ENCODE assay signal across 8 cellular contexts in genomic region chr6:33207569-33208088, GRCh38. TPM values are rescaled to one million over a fixed set of nuclear protein-coding genes. Genes with fewer than 3 reads are reported as not detected.
DNase-seq lines count a peak whose midpoint lies in the region; ATAC-seq and TF ChIP-seq lines count a peak whose summit lies in the region.

No MANE protein-coding gene starts in this region.

- peaks cover 51% of the 10 kb centered on the region for H3K4me1 Mint-ChIP-seq in T-helper 1 cell treated with Interleukin-12 subunit alpha and Interleukin-12 subunit beta and Interleukin-4 antibody, amounts not matched to agents 30 μg/mL and 1 μg/mL, for 36 hours (ENCODE audit: low read depth)
- peaks cover 29% of the 10 kb centered on the region for H3K4me1 Mint-ChIP-seq in memory B cell

- no peak for TF ChIP-seq CTCF in upper lobe of left lung (IDR thresholded peaks at IDR 0.05)

- H3K4me1 ChIP-seq in ectodermal cell (ENCODE audit: control insufficient read depth, insufficient read depth, low read length), result peaks cover 43% of the 10 kb centered on the region
- peaks cover 30 to 52% (median 36%) of the 10 kb centered on the region in 4 donors for H3K4me1 ChIP-seq in upper lobe of left lung

- H3K27me3 ChIP-seq in ectodermal cell (ENCODE audit: control insufficient read depth, insufficient read depth, low read length, poor library complexity, severe bottlenecking) (peaks cover 8% of the 10 kb centered on the region), upper lobe of left lung (no peaks in the 10 kb centered on the region)

- 1% methylated on average over 29 of the region's 29 CpGs for WGBS in ectodermal cell, 2 experiments
- WGBS in upper lobe of left lung, 2 donors, result 2 to 4% methylated on average over 13 to 25 of the region's 29 CpGs

- H3K27ac Mint-ChIP-seq in T-helper 1 cell treated with Interleukin-12 subunit alpha and Interleukin-12 subunit beta and Interleukin-4 antibody, amounts not matched to agents 30 μg/mL and 1 μg/mL, for 36 hours, result peak overlapping the region; percentile 93
- H3K27ac Mint-ChIP-seq in memory B cell, result peak overlapping the region; percentile 89

- DNase-seq in T-helper 1 cell, result no peak
- DNase-seq in RKO (ENCODE audit: low spot score), result peak; percentile 56
- DNase-seq in memory B cell (ENCODE audit: low spot score in 2 of 2), result no peak
- DNase-seq in upper lobe of left lung, result peak; percentile 32 to 90

- H3K9me3 ChIP-seq in ectodermal cell (ENCODE audit: control insufficient read depth, low read length) (no peaks in the 10 kb centered on the region), upper lobe of left lung (no peaks in the 10 kb centered on the region)

- ATAC-seq in memory B cell (ENCODE audit: low read depth) (no peak), upper lobe of left lung (ENCODE audit: low FRiP score in 2 of 2) (peak in 1 of 2 donors; percentile 51), GM19035 (IDR thresholded peaks at IDR 0.05; ENCODE audit: unreplicated experiment) (no peak), HG03521 (IDR thresholded peaks at IDR 0.05; ENCODE audit: unreplicated experiment) (no peak)

- H3K4me3 Mint-ChIP-seq in T-helper 1 cell treated with Interleukin-12 subunit alpha and Interleukin-12 subunit beta and Interleukin-4 antibody, amounts not matched to agents 30 μg/mL and 1 μg/mL, for 36 hours, result peak overlapping the region; percentile 92
- peak overlapping the region; percentile 88 for H3K4me3 Mint-ChIP-seq in memory B cell

- TF ChIP-seq EP300 in upper lobe of left lung (IDR thresholded peaks at IDR 0.05), result no peak

- H3K36me3 ChIP-seq in ectodermal cell (ENCODE audit: control insufficient read depth, insufficient read depth, low read length), result peaks cover 34% of the 10 kb centered on the region
- peaks cover 9 to 37% (median 24%) of the 10 kb centered on the region in 4 donors for H3K36me3 ChIP-seq in upper lobe of left lung

- peaks cover 8% of the 10 kb centered on the region for H3K27me3 Mint-ChIP-seq in T-helper 1 cell treated with Interleukin-12 subunit alpha and Interleukin-12 subunit beta and Interleukin-4 antibody, amounts not matched to agents 30 μg/mL and 1 μg/mL, for 36 hours (ENCODE audit: low read depth)
- H3K27me3 Mint-ChIP-seq in memory B cell, result peaks cover 4% of the 10 kb centered on the region

- peak overlapping the region; percentile 92 for H3K27ac ChIP-seq in ectodermal cell (ENCODE audit: insufficient read depth, low read depth, low read length, poor library complexity, severe bottlenecking)
- H3K27ac ChIP-seq in upper lobe of left lung, result peak overlapping the region; percentile 84 to 94 (median 90)

- no peak for TF ChIP-seq POLR2A in upper lobe of left lung (IDR thresholded peaks at IDR 0.05)

- H3K4me3 ChIP-seq in ectodermal cell (ENCODE audit: insufficient read depth, low read depth, low read length) (peak overlapping the region; percentile 89), upper lobe of left lung (peak overlapping the region; percentile 62 to 91 (median 82))

- H3K9me3 Mint-ChIP-seq in T-helper 1 cell treated with Interleukin-12 subunit alpha and Interleukin-12 subunit beta and Interleukin-4 antibody, amounts not matched to agents 30 μg/mL and 1 μg/mL, for 36 hours, result no peaks in the 10 kb centered on the region
- no peaks in the 10 kb centered on the region for H3K9me3 Mint-ChIP-seq in memory B cell

- H3K36me3 Mint-ChIP-seq in T-helper 1 cell treated with Interleukin-12 subunit alpha and Interleukin-12 subunit beta and Interleukin-4 antibody, amounts not matched to agents 30 μg/mL and 1 μg/mL, for 36 hours (ENCODE audit: low read depth), result peaks cover 35% of the 10 kb centered on the region
- peaks cover 26% of the 10 kb centered on the region for H3K36me3 Mint-ChIP-seq in memory B cell

RNA-seq across cellular contexts. Expression of gene RING1, which starts 0.7 kb away (rescaled TPM):
- polyA plus RNA-seq in ectodermal cell (2013, experiment 1 of 4), result 61.0 TPM
- 72.1 TPM for polyA plus RNA-seq in ectodermal cell (2013, experiment 2 of 4)
- polyA plus RNA-seq in ectodermal cell (2013, experiment 3 of 4), result 62.1 TPM
- 67.9 TPM for polyA plus RNA-seq in ectodermal cell (2013, experiment 4 of 4)
- total RNA-seq in upper lobe of left lung, result 10 to 100 TPM; 17.9 to 50.6 (median 40.4) TPM

RNA-seq across cellular contexts. Expression of gene HSD17B8, which starts 3.2 kb away (rescaled TPM):
- polyA plus RNA-seq in ectodermal cell (2013, experiment 1 of 4), result 4.6 TPM
- 4.7 TPM for polyA plus RNA-seq in ectodermal cell (2013, experiment 2 of 4)
- 9.1 TPM for polyA plus RNA-seq in ectodermal cell (2013, experiment 3 of 4)
- polyA plus RNA-seq in ectodermal cell (2013, experiment 4 of 4), result 8.1 TPM
- 10 to 100 TPM in 5 of 6 donors, 1 to 10 TPM in 1; 8.2 to 39.3 (median 28.7) TPM for total RNA-seq in upper lobe of left lung

RNA-seq across cellular contexts. Expression of gene SLC39A7, which starts 7.0 kb away (rescaled TPM):
- 113 TPM for polyA plus RNA-seq in ectodermal cell (2013, experiment 1 of 4)
- polyA plus RNA-seq in ectodermal cell (2013, experiment 2 of 4), result 109 TPM
- polyA plus RNA-seq in ectodermal cell (2013, experiment 3 of 4), result 78.4 TPM
- polyA plus RNA-seq in ectodermal cell (2013, experiment 4 of 4), result 90.4 TPM
- 100 to 1,000 TPM in 2 of 6 donors, 10 to 100 TPM in 4; 37.7 to 104 (median 86.7) TPM for total RNA-seq in upper lobe of left lung

RNA-seq across cellular contexts. Expression of gene RXRB, which starts 7.2 kb away (rescaled TPM):
- 38.5 TPM for polyA plus RNA-seq in ectodermal cell (2013, experiment 1 of 4)
- 34.7 TPM for polyA plus RNA-seq in ectodermal cell (2013, experiment 2 of 4)
- polyA plus RNA-seq in ectodermal cell (2013, experiment 3 of 4), result 33.5 TPM
- 37.0 TPM for polyA plus RNA-seq in ectodermal cell (2013, experiment 4 of 4)
- total RNA-seq in upper lobe of left lung, result 10 to 100 TPM; 19.3 to 67.1 (median 48.4) TPM

RNA-seq across cellular contexts. Expression of gene COL11A2, which starts 15.4 kb away (rescaled TPM):
- polyA plus RNA-seq in ectodermal cell (2013, experiment 1 of 4), result 6.1 TPM
- 7.4 TPM for polyA plus RNA-seq in ectodermal cell (2013, experiment 2 of 4)
- polyA plus RNA-seq in ectodermal cell (2013, experiment 3 of 4), result 5.2 TPM
- 8.3 TPM for polyA plus RNA-seq in ectodermal cell (2013, experiment 4 of 4)
- 1 to 10 TPM in 2 of 6 donors, under 1 TPM in 4; 0.20 to 2.1 (median 0.74) TPM for total RNA-seq in upper lobe of left lung

Comparison
In these comparisons a context has a peak if more than half of its experiments do, and no peak if none do; other contexts are left out.
1. DNase-seq: peak in RKO (single experiment) and upper lobe of left lung (2 of 2); none in T-helper 1 cell (0 of 5) and memory B cell (0 of 2).